Comparison of ENCODE assay signal across 15 cellular contexts in genomic region chr5:81235287-81236072, GRCh38. TPM values are rescaled to one million over a fixed set of nuclear protein-coding genes. Genes with fewer than 3 reads are reported as not detected.
DNase-seq lines count a peak whose midpoint lies in the region; ATAC-seq and TF ChIP-seq lines count a peak whose summit lies in the region.
"Had no signal": no experiment of that assay in that cellular context is flagged by ENCODE, and none has a peak within 500 bp of the region (broad histone marks: within the 10 kb centered on the region; RNA-seq: fewer than 3 reads in every experiment).

No MANE protein-coding gene starts in this region.

- H3K27ac Mint-ChIP-seq in activated CD4-positive, alpha-beta T cell treated with anti-CD3 and anti-CD28 coated beads, Interleukin-2, amount 10 ng/mL, durations not matched to agents 7 days and 5 days: peak overlapping the region; percentile 76
- H3K27ac Mint-ChIP-seq: type B pancreatic cell had no signal

- H3K27me3 Mint-ChIP-seq in activated CD4-positive, alpha-beta T cell treated with anti-CD3 and anti-CD28 coated beads, Interleukin-2, amount 10 ng/mL, durations not matched to agents 7 days and 5 days: no peaks in the 10 kb centered on the region
- H3K27me3 Mint-ChIP-seq: type B pancreatic cell had no signal

- H3K4me3 Mint-ChIP-seq in activated CD4-positive, alpha-beta T cell treated with anti-CD3 and anti-CD28 coated beads, Interleukin-2, amount 10 ng/mL, durations not matched to agents 7 days and 5 days: no peak overlapping the region
- H3K4me3 Mint-ChIP-seq: type B pancreatic cell had no signal

- H3K36me3 ChIP-seq in esophagus muscularis mucosa (no peaks in the 10 kb centered on the region), aorta (ENCODE audit: control insufficient read depth in 1 of 2, insufficient read depth in 2 of 2, low read length in 1 of 2) (no peaks in the 10 kb centered on the region)
- H3K36me3 ChIP-seq: pancreas had no signal

- ATAC-seq in aorta (ENCODE audit: low FRiP score) (peak; percentile 45), GM19395 (IDR thresholded peaks at IDR 0.05; ENCODE audit: unreplicated experiment) (no peak), GM18867 (IDR thresholded peaks at IDR 0.05; ENCODE audit: unreplicated experiment) (no peak)
- ATAC-seq: pancreas had no signal

- no peak for TF ChIP-seq EP300 in esophagus muscularis mucosa (IDR thresholded peaks at IDR 0.05)

- peaks cover 7% of the 10 kb centered on the region for H3K36me3 Mint-ChIP-seq in activated CD4-positive, alpha-beta T cell treated with anti-CD3 and anti-CD28 coated beads, Interleukin-2, amount 10 ng/mL, durations not matched to agents 7 days and 5 days (ENCODE audit: low read depth)

- WGBS in esophagus muscularis mucosa: 63% methylated on average over 10 of the region's 10 CpGs
- WGBS in aorta, 2 donors: 14 to 15% methylated on average over 10 of the region's 10 CpGs

- H3K9me3 ChIP-seq in esophagus muscularis mucosa: no peaks in the 10 kb centered on the region
- no peaks in the 10 kb centered on the region for H3K9me3 ChIP-seq in aorta (ENCODE audit: control insufficient read depth, low read length)
- H3K9me3 ChIP-seq: pancreas had no signal

- H3K4me1 ChIP-seq in esophagus muscularis mucosa: peaks cover 37 to 58% (median 43%) of the 10 kb centered on the region in 4 donors
- no peaks in the 10 kb centered on the region for H3K4me1 ChIP-seq in aorta (ENCODE audit: control insufficient read depth in 1 of 2, insufficient read depth in 2 of 2, low read length in 2 of 2)

- no peak overlapping the region for H3K4me3 ChIP-seq in esophagus muscularis mucosa
- H3K4me3 ChIP-seq in aorta (ENCODE audit: low read length in 2 of 2): no peak overlapping the region
- H3K4me3 ChIP-seq: pancreas had no signal

- DNase-seq in activated CD4-positive, alpha-beta T cell treated with anti-CD3 and anti-CD28 coated beads, Interleukin-2, amount 10 ng/mL, durations not matched to agents 7 days and 5 days: no peak
- DNase-seq in activated CD4-positive, alpha-beta T cell treated with anti-CD3 and anti-CD28 coated beads for 1 hour: no peak
- DNase-seq in esophagus muscularis mucosa (ENCODE audit: extremely low spot score) (no peak), myocyte (ENCODE audit: low read depth) (peak; percentile 12), aorta (peak in 1 of 2 donors; percentile 73), NCI-H1436 (lab: John Stamatoyannopoulos, UW) (no peak)
- DNase-seq: GF-D8, islet precursor cell, NCI-H345 had no signal

- peaks cover 29% of the 10 kb centered on the region for H3K4me1 Mint-ChIP-seq in activated CD4-positive, alpha-beta T cell treated with anti-CD3 and anti-CD28 coated beads, Interleukin-2, amount 10 ng/mL, durations not matched to agents 7 days and 5 days

- CTCF ChIA-PET in activated CD4-positive, alpha-beta T cell treated with anti-CD3 and anti-CD28 coated beads, Interleukin-2, amount 10 ng/mL, durations not matched to agents 7 days and 5 days (lab: Charles Lee): interaction anchor here (0.5 to 1.5 kb wide), 4 partner anchors 14 to 1789 kb away, joined by 3 to 4 read pairs (median 3); no protein-coding TSS in a partner anchor

- no peaks in the 10 kb centered on the region for H3K9me3 Mint-ChIP-seq in activated CD4-positive, alpha-beta T cell treated with anti-CD3 and anti-CD28 coated beads, Interleukin-2, amount 10 ng/mL, durations not matched to agents 7 days and 5 days

- intact Hi-C loops in esophagus muscularis mucosa (cut with DNase I) (no loop called here), aorta (cut with DNase I) (loop anchor here in 1 of 2 donors (10.0 kb wide), 2 partner anchors 519 to 619 kb away; partner anchors contain the start of gene SSBP2)

- H3K27me3 ChIP-seq in esophagus muscularis mucosa (no peaks in the 10 kb centered on the region), aorta (ENCODE audit: control insufficient read depth in 1 of 2, insufficient read depth in 2 of 2, low read length in 1 of 2) (no peaks in the 10 kb centered on the region)
- H3K27me3 ChIP-seq: pancreas had no signal

- no peak for TF ChIP-seq CTCF in esophagus muscularis mucosa (IDR thresholded peaks at IDR 0.05)

- POLR2A ChIA-PET in activated CD4-positive, alpha-beta T cell treated with anti-CD3 and anti-CD28 coated beads, Interleukin-2, amount 10 ng/mL, durations not matched to agents 7 days and 5 days (lab: Charles Lee): no interaction called here

- TF ChIP-seq POLR2A in esophagus muscularis mucosa (IDR thresholded peaks at IDR 0.05; ENCODE audit: low read depth): no peak

- H3K27ac ChIP-seq in esophagus muscularis mucosa (replicated peaks in 1 of 4) (peak overlapping the region; percentile 2 to 86 (median 80)), aorta (ENCODE audit: low read depth in 1 of 2, low read length in 2 of 2) (peak overlapping the region; percentile 46 to 87)

RNA-seq across cellular contexts. Expression of gene CKMT2, which starts 2.4 kb away (rescaled TPM):
- total RNA-seq in activated CD4-positive, alpha-beta T cell treated with anti-CD3 and anti-CD28 coated beads, Interleukin-2, amount 10 ng/mL, durations not matched to agents 7 days and 5 days: not detected
- total RNA-seq in esophagus muscularis mucosa (10 to 100 TPM in 3 of 4 donors, 1 to 10 TPM in 1; 8.6 to 14.9 (median 12.9) TPM), myocyte (1.7 and 5.8 TPM in 2 replicates), aorta (10 to 100 TPM; 24.1 to 29.3 TPM)
- 2.8 TPM for polyA plus RNA-seq in myocyte (2012)
- polyA plus RNA-seq in aorta: 1 to 10 TPM; 5.4 to 5.8 TPM
- total RNA-seq: bronchial epithelial cell, glomerular endothelial cell had no signal
